1 cellular context compared by ENCODE assay signal in the genomic region with DNA sequence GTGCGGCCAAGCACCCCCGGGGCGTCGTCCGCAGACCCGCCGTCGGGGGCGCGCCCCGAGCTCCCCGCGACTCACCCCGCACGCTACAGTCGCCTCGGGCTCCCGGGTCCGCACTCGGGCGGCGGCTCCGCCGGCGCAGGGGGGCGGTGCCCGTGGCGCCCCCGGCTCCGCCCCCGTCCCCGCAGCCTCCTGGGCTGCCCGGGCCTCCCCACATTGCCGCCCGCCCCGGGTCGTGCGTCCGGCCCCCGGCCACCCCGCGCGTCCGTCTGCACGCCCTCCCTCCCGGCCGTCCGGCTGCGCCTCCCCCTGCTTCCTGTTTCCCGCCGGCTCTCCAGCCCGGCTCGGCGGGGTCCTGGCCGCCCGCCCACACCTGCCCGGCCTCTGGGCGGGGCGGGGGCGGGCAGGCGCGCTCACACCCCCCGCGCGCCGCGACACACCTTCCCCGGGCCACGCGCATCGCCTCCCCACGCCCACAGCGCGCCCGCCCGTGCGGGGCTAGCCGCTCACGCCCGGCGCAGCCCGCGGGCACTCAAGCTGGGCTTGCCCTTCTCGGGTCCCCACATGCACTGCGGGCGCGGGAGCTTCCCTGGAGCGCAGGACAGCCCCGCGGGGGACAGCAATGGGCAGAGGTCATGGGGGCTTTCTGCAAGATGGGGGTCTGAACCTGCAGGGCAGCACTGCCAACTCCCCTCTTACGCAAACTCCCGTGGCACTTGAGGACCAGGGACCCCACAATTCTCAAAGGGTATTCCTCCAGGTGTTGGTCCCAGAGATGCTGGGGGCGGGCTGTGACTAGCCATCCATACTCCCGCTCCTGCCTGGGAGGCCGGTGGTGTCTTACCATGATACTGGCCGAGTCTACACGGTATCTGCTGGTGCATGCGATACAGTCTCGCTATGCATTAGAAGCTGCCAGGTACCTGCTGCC.
TF ChIP-seq lines count a peak whose summit lies in the region.

TSS of gene CARD10 (minus strand) at position 148 of the 928 bp plus-strand sequence. CDS start 215 bp downstream, outside the sequence.

TF ChIP-seq in HepG2, 621 proteins besides CTCF, POLR2A, EP300 and RAD21 (continued from another document and continues in another):
- TF ChIP-seq, protein P1, sequence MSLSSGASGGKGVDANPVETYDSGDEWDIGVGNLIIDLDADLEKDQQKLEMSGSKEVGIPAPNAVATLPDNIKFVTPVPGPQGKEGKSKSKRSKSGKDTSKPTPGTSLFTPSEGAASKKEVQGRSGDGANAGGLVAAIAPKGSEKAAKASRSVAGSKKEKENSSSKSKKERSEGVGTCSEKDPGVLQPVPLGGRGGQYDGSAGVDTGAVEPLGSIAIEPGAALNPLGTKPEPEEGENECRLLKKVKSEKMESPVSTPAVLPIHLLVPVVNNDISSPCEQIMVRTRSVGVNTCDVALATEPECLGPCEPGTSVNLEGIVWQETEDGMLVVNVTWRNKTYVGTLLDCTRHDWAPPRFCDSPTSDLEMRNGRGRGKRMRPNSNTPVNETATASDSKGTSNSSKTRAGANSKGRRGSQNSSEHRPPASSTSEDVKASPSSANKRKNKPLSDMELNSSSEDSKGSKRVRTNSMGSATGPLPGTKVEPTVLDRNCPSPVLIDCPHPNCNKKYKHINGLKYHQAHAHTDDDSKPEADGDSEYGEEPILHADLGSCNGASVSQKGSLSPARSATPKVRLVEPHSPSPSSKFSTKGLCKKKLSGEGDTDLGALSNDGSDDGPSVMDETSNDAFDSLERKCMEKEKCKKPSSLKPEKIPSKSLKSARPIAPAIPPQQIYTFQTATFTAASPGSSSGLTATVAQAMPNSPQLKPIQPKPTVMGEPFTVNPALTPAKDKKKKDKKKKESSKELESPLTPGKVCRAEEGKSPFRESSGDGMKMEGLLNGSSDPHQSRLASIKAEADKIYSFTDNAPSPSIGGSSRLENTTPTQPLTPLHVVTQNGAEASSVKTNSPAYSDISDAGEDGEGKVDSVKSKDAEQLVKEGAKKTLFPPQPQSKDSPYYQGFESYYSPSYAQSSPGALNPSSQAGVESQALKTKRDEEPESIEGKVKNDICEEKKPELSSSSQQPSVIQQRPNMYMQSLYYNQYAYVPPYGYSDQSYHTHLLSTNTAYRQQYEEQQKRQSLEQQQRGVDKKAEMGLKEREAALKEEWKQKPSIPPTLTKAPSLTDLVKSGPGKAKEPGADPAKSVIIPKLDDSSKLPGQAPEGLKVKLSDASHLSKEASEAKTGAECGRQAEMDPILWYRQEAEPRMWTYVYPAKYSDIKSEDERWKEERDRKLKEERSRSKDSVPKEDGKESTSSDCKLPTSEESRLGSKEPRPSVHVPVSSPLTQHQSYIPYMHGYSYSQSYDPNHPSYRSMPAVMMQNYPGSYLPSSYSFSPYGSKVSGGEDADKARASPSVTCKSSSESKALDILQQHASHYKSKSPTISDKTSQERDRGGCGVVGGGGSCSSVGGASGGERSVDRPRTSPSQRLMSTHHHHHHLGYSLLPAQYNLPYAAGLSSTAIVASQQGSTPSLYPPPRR (CRISPR knock-in tag; IDR thresholded peaks at IDR 0.05; ENCODE audit: borderline replicate concordance), result 0 out of 2 replicates have a peak, but pooled peaks have one; percentile 20
- TF ChIP-seq ZFX (CRISPR knock-in tag; IDR thresholded peaks at IDR 0.05; ENCODE audit: low read depth), result peak; percentile 34
- TF ChIP-seq, protein P2, sequence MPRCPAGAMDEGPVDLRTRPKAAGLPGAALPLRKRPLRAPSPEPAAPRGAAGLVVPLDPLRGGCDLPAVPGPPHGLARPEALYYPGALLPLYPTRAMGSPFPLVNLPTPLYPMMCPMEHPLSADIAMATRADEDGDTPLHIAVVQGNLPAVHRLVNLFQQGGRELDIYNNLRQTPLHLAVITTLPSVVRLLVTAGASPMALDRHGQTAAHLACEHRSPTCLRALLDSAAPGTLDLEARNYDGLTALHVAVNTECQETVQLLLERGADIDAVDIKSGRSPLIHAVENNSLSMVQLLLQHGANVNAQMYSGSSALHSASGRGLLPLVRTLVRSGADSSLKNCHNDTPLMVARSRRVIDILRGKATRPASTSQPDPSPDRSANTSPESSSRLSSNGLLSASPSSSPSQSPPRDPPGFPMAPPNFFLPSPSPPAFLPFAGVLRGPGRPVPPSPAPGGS (CRISPR knock-in tag; IDR thresholded peaks at IDR 0.05), result no peak
- peak; percentile 42; the same call in 1 of the 2 replicates for TF ChIP-seq POLR2AphosphoS5 (IDR thresholded peaks at IDR 0.05; ENCODE audit: low read depth, low read length)
- TF ChIP-seq ZBTB38 (CRISPR knock-in tag; IDR thresholded peaks at IDR 0.05), result peak; percentile 41; the same call in 1 of the 2 replicates
- TF ChIP-seq NR2C2 (CRISPR knock-in tag; IDR thresholded peaks at IDR 0.05; ENCODE audit: borderline replicate concordance), result 0 out of 2 replicates have a peak, but pooled peaks have one; percentile 42
- peak; percentile 38 for TF ChIP-seq MED1 (CRISPR knock-in tag; IDR thresholded peaks at IDR 0.05)
- no peak for TF ChIP-seq ZNF740 (CRISPR knock-in tag; IDR thresholded peaks at IDR 0.05)
- no peak for TF ChIP-seq CERS6 (CRISPR knock-in tag; IDR thresholded peaks at IDR 0.05)
- peak; percentile 11; the same call in 1 of the 2 replicates for TF ChIP-seq TBX2 (CRISPR knock-in tag; IDR thresholded peaks at IDR 0.05; ENCODE audit: borderline replicate concordance)
- no peak for TF ChIP-seq NFKB2 (CRISPR knock-in tag; IDR thresholded peaks at IDR 0.05; ENCODE audit: borderline replicate concordance)
- TF ChIP-seq, protein P3, sequence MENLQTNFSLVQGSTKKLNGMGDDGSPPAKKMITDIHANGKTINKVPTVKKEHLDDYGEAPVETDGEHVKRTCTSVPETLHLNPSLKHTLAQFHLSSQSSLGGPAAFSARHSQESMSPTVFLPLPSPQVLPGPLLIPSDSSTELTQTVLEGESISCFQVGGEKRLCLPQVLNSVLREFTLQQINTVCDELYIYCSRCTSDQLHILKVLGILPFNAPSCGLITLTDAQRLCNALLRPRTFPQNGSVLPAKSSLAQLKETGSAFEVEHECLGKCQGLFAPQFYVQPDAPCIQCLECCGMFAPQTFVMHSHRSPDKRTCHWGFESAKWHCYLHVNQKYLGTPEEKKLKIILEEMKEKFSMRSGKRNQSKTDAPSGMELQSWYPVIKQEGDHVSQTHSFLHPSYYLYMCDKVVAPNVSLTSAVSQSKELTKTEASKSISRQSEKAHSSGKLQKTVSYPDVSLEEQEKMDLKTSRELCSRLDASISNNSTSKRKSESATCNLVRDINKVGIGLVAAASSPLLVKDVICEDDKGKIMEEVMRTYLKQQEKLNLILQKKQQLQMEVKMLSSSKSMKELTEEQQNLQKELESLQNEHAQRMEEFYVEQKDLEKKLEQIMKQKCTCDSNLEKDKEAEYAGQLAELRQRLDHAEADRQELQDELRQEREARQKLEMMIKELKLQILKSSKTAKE (CRISPR knock-in tag; IDR thresholded peaks at IDR 0.05; ENCODE audit: borderline replicate concordance), result peak; percentile 81
- TF ChIP-seq, protein P4, sequence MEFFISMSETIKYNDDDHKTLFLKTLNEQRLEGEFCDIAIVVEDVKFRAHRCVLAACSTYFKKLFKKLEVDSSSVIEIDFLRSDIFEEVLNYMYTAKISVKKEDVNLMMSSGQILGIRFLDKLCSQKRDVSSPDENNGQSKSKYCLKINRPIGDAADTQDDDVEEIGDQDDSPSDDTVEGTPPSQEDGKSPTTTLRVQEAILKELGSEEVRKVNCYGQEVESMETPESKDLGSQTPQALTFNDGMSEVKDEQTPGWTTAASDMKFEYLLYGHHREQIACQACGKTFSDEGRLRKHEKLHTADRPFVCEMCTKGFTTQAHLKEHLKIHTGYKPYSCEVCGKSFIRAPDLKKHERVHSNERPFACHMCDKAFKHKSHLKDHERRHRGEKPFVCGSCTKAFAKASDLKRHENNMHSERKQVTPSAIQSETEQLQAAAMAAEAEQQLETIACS (CRISPR knock-in tag; IDR thresholded peaks at IDR 0.05), result 0 out of 2 replicates have a peak, but pooled peaks have one; percentile 43
- no peak for TF ChIP-seq SMC3 (IDR thresholded peaks at IDR 0.05; ENCODE audit: low read length)
- no peak for TF ChIP-seq ZNF598 (CRISPR knock-in tag; IDR thresholded peaks at IDR 0.05; ENCODE audit: borderline replicate concordance)
- TF ChIP-seq ZNF557 (CRISPR knock-in tag; IDR thresholded peaks at IDR 0.05), result no peak
- no peak for TF ChIP-seq ZNF143 (CRISPR knock-in tag; IDR thresholded peaks at IDR 0.05)
- TF ChIP-seq ZFP62 (CRISPR knock-in tag; IDR thresholded peaks at IDR 0.05), result no peak
- no peak for TF ChIP-seq ZHX2 (IDR thresholded peaks at IDR 0.05; ENCODE audit: low read depth)
- no peak for TF ChIP-seq ZHX2 (CRISPR knock-in tag; IDR thresholded peaks at IDR 0.05; ENCODE audit: borderline replicate concordance)
- peak; percentile 45 for TF ChIP-seq YEATS4 (CRISPR knock-in tag; IDR thresholded peaks at IDR 0.05; ENCODE audit: borderline replicate concordance)
- TF ChIP-seq ZNF567 (CRISPR knock-in tag; IDR thresholded peaks at IDR 0.05; ENCODE audit: borderline replicate concordance), result 0 out of 2 replicates have a peak, but pooled peaks have one; percentile 20
- TF ChIP-seq SIX1 (CRISPR knock-in tag; IDR thresholded peaks at IDR 0.05; ENCODE audit: borderline replicate concordance), result no peak
- TF ChIP-seq PAXIP1 (CRISPR knock-in tag; conservative IDR thresholded peaks at IDR 0.05), result peak; percentile 33; the same call in 1 of the 2 replicates
- peak; percentile 73 for TF ChIP-seq ZEB1 (IDR thresholded peaks at IDR 0.05; ENCODE audit: insufficient replicate concordance, low read depth)
- TF ChIP-seq, protein P5, sequence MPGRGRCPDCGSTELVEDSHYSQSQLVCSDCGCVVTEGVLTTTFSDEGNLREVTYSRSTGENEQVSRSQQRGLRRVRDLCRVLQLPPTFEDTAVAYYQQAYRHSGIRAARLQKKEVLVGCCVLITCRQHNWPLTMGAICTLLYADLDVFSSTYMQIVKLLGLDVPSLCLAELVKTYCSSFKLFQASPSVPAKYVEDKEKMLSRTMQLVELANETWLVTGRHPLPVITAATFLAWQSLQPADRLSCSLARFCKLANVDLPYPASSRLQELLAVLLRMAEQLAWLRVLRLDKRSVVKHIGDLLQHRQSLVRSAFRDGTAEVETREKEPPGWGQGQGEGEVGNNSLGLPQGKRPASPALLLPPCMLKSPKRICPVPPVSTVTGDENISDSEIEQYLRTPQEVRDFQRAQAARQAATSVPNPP (CRISPR knock-in tag; IDR thresholded peaks at IDR 0.05), result no peak
- TF ChIP-seq GABPB1 (CRISPR knock-in tag; IDR thresholded peaks at IDR 0.05), result peak; percentile 69
